ENCODE assay signal across 1 cellular context in the genomic region with DNA sequence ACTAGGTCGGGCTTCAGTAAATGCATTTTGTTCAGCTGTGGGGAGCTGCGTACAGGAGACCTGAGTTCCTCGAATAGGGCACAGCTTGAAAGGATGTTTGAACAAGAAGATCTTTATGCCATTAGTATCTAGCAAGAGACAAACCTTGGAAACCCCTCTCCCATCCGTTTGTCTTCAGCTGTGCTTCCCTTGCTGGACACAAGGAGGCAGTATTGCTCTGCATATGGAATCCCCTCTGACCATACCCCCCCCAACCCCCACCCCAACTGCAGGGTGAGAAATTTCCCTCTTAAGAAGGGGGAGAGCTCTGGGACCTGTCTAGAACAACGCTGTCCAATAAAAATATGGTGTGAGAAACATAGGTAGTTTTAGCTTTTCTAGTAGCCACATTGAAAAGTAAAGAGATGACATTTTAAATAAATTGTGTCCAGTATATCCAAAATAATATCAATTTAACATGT.
TF ChIP-seq lines count a peak whose summit lies in the region.

No MANE protein-coding gene starts in this region.

TF ChIP-seq in IMR-90, 13 proteins besides CTCF, POLR2A, EP300 and RAD21:
- TF ChIP-seq MAZ (IDR thresholded peaks at IDR 0.05; ENCODE audit: borderline replicate concordance, low read depth, low read length) (peak; percentile 68), SMC3 (IDR thresholded peaks at IDR 0.05; ENCODE audit: low read depth, low read length) (peak; percentile 47)
- TF ChIP-seq, protein P1, sequence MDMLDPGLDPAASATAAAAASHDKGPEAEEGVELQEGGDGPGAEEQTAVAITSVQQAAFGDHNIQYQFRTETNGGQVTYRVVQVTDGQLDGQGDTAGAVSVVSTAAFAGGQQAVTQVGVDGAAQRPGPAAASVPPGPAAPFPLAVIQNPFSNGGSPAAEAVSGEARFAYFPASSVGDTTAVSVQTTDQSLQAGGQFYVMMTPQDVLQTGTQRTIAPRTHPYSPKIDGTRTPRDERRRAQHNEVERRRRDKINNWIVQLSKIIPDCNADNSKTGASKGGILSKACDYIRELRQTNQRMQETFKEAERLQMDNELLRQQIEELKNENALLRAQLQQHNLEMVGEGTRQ (IDR thresholded peaks at IDR 0.05; ENCODE audit: low read depth, low read length): no peak
